In the genomic region with DNA sequence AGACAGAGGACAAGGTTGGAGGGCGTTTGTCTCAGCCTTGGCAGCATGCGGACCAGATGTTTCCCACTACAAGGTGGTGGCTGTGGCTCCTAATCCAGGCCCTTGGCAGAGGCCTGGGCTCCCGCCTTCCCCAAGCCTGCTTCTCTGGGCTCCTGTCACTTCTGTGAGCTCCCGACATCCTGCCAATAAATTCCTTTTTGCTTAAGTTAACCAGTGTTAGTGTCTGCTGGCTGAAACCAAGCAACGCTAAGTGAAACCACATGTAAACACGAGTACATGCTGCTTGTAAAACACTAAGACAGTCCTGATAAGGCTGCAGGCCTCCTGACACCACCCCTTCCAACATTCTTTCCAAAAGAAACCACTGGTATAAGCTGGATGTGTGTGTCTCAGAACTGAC, we compare ENCODE assay signal across 1 cellular context.
TF ChIP-seq lines count a peak whose summit lies in the region.

No MANE protein-coding gene starts in this region.

TF ChIP-seq in HepG2, 621 proteins besides CTCF, POLR2A, EP300 and RAD21 (continued from another document):
- TF ChIP-seq, protein P1, sequence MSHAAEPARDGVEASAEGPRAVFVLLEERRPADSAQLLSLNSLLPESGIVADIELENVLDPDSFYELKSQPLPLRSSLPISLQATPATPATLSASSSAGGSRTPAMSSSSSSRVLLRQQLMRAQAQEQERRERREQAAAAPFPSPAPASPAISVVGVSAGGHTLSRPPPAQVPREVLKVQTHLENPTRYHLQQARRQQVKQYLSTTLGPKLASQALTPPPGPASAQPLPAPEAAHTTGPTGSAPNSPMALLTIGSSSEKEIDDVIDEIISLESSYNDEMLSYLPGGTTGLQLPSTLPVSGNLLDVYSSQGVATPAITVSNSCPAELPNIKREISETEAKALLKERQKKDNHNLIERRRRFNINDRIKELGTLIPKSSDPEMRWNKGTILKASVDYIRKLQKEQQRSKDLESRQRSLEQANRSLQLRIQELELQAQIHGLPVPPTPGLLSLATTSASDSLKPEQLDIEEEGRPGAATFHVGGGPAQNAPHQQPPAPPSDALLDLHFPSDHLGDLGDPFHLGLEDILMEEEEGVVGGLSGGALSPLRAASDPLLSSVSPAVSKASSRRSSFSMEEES (CRISPR knock-in tag; IDR thresholded peaks at IDR 0.05): no peak
- TF ChIP-seq, protein P2, sequence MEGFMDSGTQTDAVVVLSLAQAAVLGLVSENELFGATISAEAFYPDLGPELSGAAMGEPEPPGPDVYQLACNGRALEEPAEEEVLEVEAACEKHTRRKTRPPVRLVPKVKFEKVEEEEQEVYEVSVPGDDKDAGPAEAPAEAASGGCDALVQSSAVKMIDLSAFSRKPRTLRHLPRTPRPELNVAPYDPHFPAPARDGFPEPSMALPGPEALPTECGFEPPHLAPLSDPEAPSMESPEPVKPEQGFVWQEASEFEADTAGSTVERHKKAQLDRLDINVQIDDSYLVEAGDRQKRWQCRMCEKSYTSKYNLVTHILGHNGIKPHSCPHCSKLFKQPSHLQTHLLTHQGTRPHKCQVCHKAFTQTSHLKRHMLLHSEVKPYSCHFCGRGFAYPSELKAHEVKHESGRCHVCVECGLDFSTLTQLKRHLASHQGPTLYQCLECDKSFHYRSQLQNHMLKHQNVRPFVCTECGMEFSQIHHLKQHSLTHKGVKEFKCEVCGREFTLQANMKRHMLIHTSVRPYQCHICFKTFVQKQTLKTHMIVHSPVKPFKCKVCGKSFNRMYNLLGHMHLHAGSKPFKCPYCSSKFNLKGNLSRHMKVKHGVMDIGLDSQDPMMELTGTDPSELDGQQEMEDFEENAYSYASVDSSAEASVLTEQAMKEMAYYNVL (CRISPR knock-in tag; IDR thresholded peaks at IDR 0.05; ENCODE audit: borderline replicate concordance): no peak
- TF ChIP-seq ZFP90 (CRISPR knock-in tag; IDR thresholded peaks at IDR 0.05; ENCODE audit: borderline replicate concordance) (no peak), ZNF24 (IDR thresholded peaks at IDR 0.05) (no peak), ZNF672 (CRISPR knock-in tag; IDR thresholded peaks at IDR 0.05) (no peak)
- TF ChIP-seq, protein P3, sequence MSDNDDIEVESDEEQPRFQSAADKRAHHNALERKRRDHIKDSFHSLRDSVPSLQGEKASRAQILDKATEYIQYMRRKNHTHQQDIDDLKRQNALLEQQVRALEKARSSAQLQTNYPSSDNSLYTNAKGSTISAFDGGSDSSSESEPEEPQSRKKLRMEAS (IDR thresholded peaks at IDR 0.05): no peak
